2 cellular contexts compared by ENCODE assay signal in the genomic region with DNA sequence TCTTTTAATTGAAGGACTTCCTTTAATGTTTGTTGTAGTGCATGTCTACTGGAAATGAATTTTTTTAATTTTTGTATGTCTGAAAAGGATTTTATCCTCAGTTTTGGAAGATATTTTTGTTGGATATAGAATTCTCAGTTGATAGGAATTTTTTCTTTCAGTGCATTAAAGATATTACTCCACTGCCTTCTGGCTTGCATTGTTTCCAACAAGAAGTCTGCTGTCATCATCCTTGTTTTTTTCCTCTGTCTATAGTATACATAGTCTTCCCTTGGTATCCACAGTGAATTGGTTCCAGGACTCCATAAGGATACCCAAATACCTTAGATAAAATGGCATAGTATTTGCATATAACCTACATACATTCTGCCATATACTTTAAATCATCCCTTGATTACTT.
TF ChIP-seq lines count a peak whose summit lies in the region.

No MANE protein-coding gene starts in this region.

TF ChIP-seq in HCT116, 20 proteins besides CTCF, POLR2A, EP300 and RAD21 (continued from another document):
- TF ChIP-seq CEBPB (IDR thresholded peaks at IDR 0.05; ENCODE audit: low read depth) = no peak
- peak; percentile 87; the same call in 1 of the 2 replicates for TF ChIP-seq CBX3 (IDR thresholded peaks at IDR 0.05; ENCODE audit: low read depth)
- no peak for TF ChIP-seq EZH2 (IDR thresholded peaks at IDR 0.05)

TF ChIP-seq in GM12878, 131 proteins besides CTCF, POLR2A, EP300 and RAD21:
- TF ChIP-seq, protein P1, sequence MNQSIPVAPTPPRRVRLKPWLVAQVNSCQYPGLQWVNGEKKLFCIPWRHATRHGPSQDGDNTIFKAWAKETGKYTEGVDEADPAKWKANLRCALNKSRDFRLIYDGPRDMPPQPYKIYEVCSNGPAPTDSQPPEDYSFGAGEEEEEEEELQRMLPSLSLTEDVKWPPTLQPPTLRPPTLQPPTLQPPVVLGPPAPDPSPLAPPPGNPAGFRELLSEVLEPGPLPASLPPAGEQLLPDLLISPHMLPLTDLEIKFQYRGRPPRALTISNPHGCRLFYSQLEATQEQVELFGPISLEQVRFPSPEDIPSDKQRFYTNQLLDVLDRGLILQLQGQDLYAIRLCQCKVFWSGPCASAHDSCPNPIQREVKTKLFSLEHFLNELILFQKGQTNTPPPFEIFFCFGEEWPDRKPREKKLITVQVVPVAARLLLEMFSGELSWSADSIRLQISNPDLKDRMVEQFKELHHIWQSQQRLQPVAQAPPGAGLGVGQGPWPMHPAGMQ (IDR thresholded peaks at IDR 0.05; ENCODE audit: borderline replicate concordance) = no peak
- TF ChIP-seq CBX5 (IDR thresholded peaks at IDR 0.05; ENCODE audit: low read depth) = peak; percentile 91; the same call in 1 of the 2 replicates
- TF ChIP-seq PAX5 (IDR thresholded peaks at IDR 0.05; ENCODE audit: borderline replicate concordance, low read depth, low read length) = no peak
- TF ChIP-seq CREM (IDR thresholded peaks at IDR 0.05; ENCODE audit: low read depth) = no peak
- TF ChIP-seq FOXM1 (IDR thresholded peaks at IDR 0.05; ENCODE audit: low read depth, low read length) = no peak
- TF ChIP-seq FOS (IDR thresholded peaks at IDR 0.05; ENCODE audit: borderline replicate concordance, extremely low read depth, insufficient read length) = no peak
